ENCODE assay signal across 8 cellular contexts in genomic region chr15:59528965-59529402, GRCh38.
DNase-seq lines count a peak whose midpoint lies in the region; ATAC-seq and TF ChIP-seq lines count a peak whose summit lies in the region.

No MANE protein-coding gene starts in this region.

- no peak overlapping the region for H3K4me3 Mint-ChIP-seq in CD4-positive, alpha-beta T cell
- H3K4me3 Mint-ChIP-seq in HFFc6 = no peak overlapping the region

- no peak for TF ChIP-seq POLR2A in breast epithelium (IDR thresholded peaks at IDR 0.05)

- intact Hi-C loops in CD4-positive, alpha-beta T cell (cut with DNase I, micrococcal nuclease) = loop anchor here (1.0 to 10.0 kb wide), 10 partner anchors 282 to 1664 kb away; partner anchors contain the start of gene RNF111 (in 1 of the 2)
- intact Hi-C loops in breast epithelium (cut with DNase I; ENCODE audit: low total_unique reads) = no loop called here

- H3K9me3 ChIP-seq in CD4-positive, alpha-beta T cell (ENCODE audit: control insufficient read depth, low read length) = no peaks in the 10 kb centered on the region
- no peaks in the 10 kb centered on the region for H3K9me3 ChIP-seq in breast epithelium

- H3K4me1 ChIP-seq in breast epithelium = no peaks in the 10 kb centered on the region

- CTCF ChIA-PET in CD4-positive, alpha-beta T cell (lab: Charles Lee) = interaction anchor here (0.6 to 1.9 kb wide), 9 partner anchors 16 to 1668 kb away, joined by 3 to 7 read pairs (median 3); no protein-coding TSS in a partner anchor

- peaks cover 13% of the 10 kb centered on the region for H3K4me1 Mint-ChIP-seq in CD4-positive, alpha-beta T cell (ENCODE audit: low read depth)
- peaks cover 13% of the 10 kb centered on the region for H3K4me1 Mint-ChIP-seq in HFFc6 (ENCODE audit: low read depth)

- peak; percentile 54 to 67 (median 57) for DNase-seq in CD4-positive, alpha-beta T cell
- peak; percentile 86 for DNase-seq in HFFc6
- peak; percentile 89 for DNase-seq in NCI-H226
- peak; percentile 82 to 83 for DNase-seq in breast epithelium (ENCODE audit: low spot score in 2 of 2)
- peak; percentile 74 for DNase-seq in iris pigment epithelial cell (ENCODE audit: low read depth)
- DNase-seq in stimulated activated CD4-positive, alpha-beta T cell treated with anti-CD3 and anti-CD28 coated beads, Interleukin-15, amount 100 ng/mL, for 24 hours = peak; percentile 76

- H3K36me3 Mint-ChIP-seq in CD4-positive, alpha-beta T cell (ENCODE audit: low read depth) = no peaks in the 10 kb centered on the region
- no peaks in the 10 kb centered on the region for H3K36me3 Mint-ChIP-seq in HFFc6 (ENCODE audit: low read depth)

- H3K4me3 ChIP-seq in WI38 (ENCODE audit: low read depth, low read length) (no peak overlapping the region), breast epithelium (no peak overlapping the region)

- no peak overlapping the region for H3K27ac ChIP-seq in CD4-positive, alpha-beta T cell (ENCODE audit: low read depth, low read length)
- H3K27ac ChIP-seq in breast epithelium = no peak overlapping the region

- no peaks in the 10 kb centered on the region for H3K27me3 ChIP-seq in CD4-positive, alpha-beta T cell (ENCODE audit: control insufficient read depth, insufficient read depth, low read length)
- no peaks in the 10 kb centered on the region for H3K27me3 ChIP-seq in breast epithelium

- peak; percentile 80 for ATAC-seq in CD4-positive, alpha-beta T cell (ENCODE audit: poor library complexity)
- ATAC-seq in HG03045 (IDR thresholded peaks at IDR 0.05; ENCODE audit: unreplicated experiment) = no peak

- no peaks in the 10 kb centered on the region for H3K36me3 ChIP-seq in breast epithelium

- POLR2A ChIA-PET in CD4-positive, alpha-beta T cell (lab: Charles Lee) = interaction anchor here (0.6 to 1.2 kb wide), 4 partner anchors 51 to 596 kb away, joined by 3 to 5 read pairs (median 4); no protein-coding TSS in a partner anchor

- TF ChIP-seq CTCF in CD4-positive, alpha-beta T cell (IDR thresholded peaks at IDR 0.05) = peak; percentile 85
- TF ChIP-seq CTCF in HFFc6 (IDR thresholded peaks at IDR 0.05) (peak; percentile 87), WI38 (IDR thresholded peaks at IDR 0.05; ENCODE audit: low read depth, low read length) (peak; percentile 64), breast epithelium (IDR thresholded peaks at IDR 0.05) (peak; percentile 44 to 84 (median 82))

- H3K27me3 Mint-ChIP-seq in CD4-positive, alpha-beta T cell = peaks cover 3% of the 10 kb centered on the region
- no peaks in the 10 kb centered on the region for H3K27me3 Mint-ChIP-seq in HFFc6 (ENCODE audit: insufficient read depth)

- no peak overlapping the region for H3K27ac Mint-ChIP-seq in CD4-positive, alpha-beta T cell
- H3K27ac Mint-ChIP-seq in HFFc6 = no peak overlapping the region

- H3K9me3 Mint-ChIP-seq in CD4-positive, alpha-beta T cell = no peaks in the 10 kb centered on the region
- no peaks in the 10 kb centered on the region for H3K9me3 Mint-ChIP-seq in HFFc6
